Comparison of ENCODE assay signal across 2 cellular contexts in the genomic region with DNA sequence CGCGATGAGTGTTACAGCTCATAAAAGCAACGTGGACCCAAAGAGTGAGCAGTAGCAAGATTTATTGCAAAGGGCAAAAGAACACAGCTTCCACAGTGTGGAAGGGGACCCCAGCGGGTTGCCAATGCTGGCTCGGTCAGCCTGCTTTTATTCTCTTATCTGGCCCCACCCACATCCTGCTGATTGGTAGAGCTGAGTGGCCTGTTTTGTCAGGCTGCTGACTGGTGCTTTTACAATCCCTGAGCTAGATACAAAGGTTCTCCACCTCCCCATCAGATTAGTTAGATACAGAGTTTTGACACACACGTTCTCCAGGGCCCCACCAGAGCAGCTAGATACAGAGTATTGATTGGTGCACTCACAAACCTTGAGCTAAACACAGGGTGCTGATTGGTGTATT. TPM values are rescaled to one million over a fixed set of nuclear protein-coding genes. Genes with fewer than 3 reads are reported as not detected.
"Had no signal": no experiment of that assay in that cellular context is flagged by ENCODE, and none has a peak within 500 bp of the region (broad histone marks: within the 10 kb centered on the region; RNA-seq: fewer than 3 reads in every experiment).

No MANE protein-coding gene starts in this region.

RNA-seq across cellular contexts. Expression of a gene that starts 39.7 kb away (rescaled TPM):
- total RNA-seq: Right ventricle myocardium inferior, SJCRH30 had no signal
